8 cellular contexts compared by ENCODE assay signal in the genomic region with DNA sequence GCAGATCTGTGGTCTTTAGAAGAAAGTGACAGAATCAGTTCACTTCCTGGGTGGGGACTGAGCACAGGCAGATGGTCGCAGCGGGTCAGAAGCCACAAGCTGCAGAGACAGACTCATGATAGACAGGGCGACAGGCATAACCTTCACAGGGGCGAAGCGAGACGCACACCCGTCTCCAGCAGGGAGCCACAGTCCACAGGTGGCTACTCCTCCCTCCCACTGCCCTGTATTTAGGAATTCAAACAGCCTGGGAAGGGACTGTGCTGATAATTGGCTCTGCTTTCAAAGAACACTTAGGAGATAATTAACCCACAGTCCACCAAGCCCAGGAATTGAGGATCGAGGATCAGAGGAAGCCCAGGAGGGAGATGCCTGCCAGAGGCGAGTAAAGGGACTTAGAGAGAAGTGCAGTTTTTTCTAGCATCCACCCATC. TPM values are rescaled to one million over a fixed set of nuclear protein-coding genes. Genes with fewer than 3 reads are reported as not detected.
A peak's percentile ranks its signal among the peaks of the same experiment; 100 is the strongest.
DNase-seq lines count a peak whose midpoint lies in the region; ATAC-seq and TF ChIP-seq lines count a peak whose summit lies in the region.

No MANE protein-coding gene starts in this region.

- POLR2A ChIA-PET in activated CD4-positive, alpha-beta memory T cell treated with anti-CD3 and anti-CD28 coated beads for 36 hours (lab: Charles Lee) = no interaction called here
- POLR2A ChIA-PET in activated CD4-positive, alpha-beta memory T cell treated with anti-CD3 and anti-CD28 coated beads, Interleukin-2, amount 10 ng/mL, durations not matched to agents 7 days and 5 days (lab: Charles Lee) = interaction anchor here (0.5 to 1.2 kb wide), 3 partner anchors 22 to 28 kb away, joined by 3 to 4 read pairs (median 3); no protein-coding TSS in a partner anchor

- TF ChIP-seq CTCF in right lobe of liver (IDR thresholded peaks at IDR 0.05) (no peak), uterus (IDR thresholded peaks at IDR 0.05) (no peak)

- H3K27me3 ChIP-seq in right lobe of liver (no peaks in the 10 kb centered on the region), uterus (no peaks in the 10 kb centered on the region)

- H3K27me3 Mint-ChIP-seq in activated CD4-positive, alpha-beta memory T cell treated with anti-CD3 and anti-CD28 coated beads for 36 hours = peaks cover 3% of the 10 kb centered on the region
- peaks cover 2% of the 10 kb centered on the region for H3K27me3 Mint-ChIP-seq in activated CD4-positive, alpha-beta memory T cell treated with anti-CD3 and anti-CD28 coated beads, Interleukin-2, amount 10 ng/mL, durations not matched to agents 7 days and 5 days

- no peaks in the 10 kb centered on the region for H3K9me3 ChIP-seq in right lobe of liver
- H3K9me3 ChIP-seq in uterus = no peaks in the 10 kb centered on the region

- CTCF ChIA-PET in activated CD4-positive, alpha-beta memory T cell treated with anti-CD3 and anti-CD28 coated beads for 36 hours (lab: Charles Lee) = interaction anchor here (1.6 kb wide), 1 partner anchor 38 kb away, joined by 7 read pairs; no protein-coding TSS in a partner anchor
- CTCF ChIA-PET in activated CD4-positive, alpha-beta memory T cell treated with anti-CD3 and anti-CD28 coated beads, Interleukin-2, amount 10 ng/mL, durations not matched to agents 7 days and 5 days (lab: Charles Lee) = interaction anchor here (1.6 kb wide), 1 partner anchor 13 kb away, joined by 4 read pairs; no protein-coding TSS in a partner anchor

- peaks cover 0 to 15% (median 1%) of the 10 kb centered on the region in 4 donors for H3K4me1 ChIP-seq in right lobe of liver
- H3K4me1 ChIP-seq in uterus = peaks cover 0 to 4% of the 10 kb centered on the region in 2 donors

- H3K4me3 ChIP-seq in right lobe of liver = no peak overlapping the region
- no peak overlapping the region for H3K4me3 ChIP-seq in uterus

- H3K4me3 Mint-ChIP-seq in activated CD4-positive, alpha-beta memory T cell treated with anti-CD3 and anti-CD28 coated beads for 36 hours = no peak overlapping the region
- no peak overlapping the region for H3K4me3 Mint-ChIP-seq in activated CD4-positive, alpha-beta memory T cell treated with anti-CD3 and anti-CD28 coated beads, Interleukin-2, amount 10 ng/mL, durations not matched to agents 7 days and 5 days

- in situ Hi-C loops in KBM-7 (cut with MboI; ENCODE audit: low pct_unique_long_range_greater_than_20kb, low sequenced_read_pairs) (no loop called here), G401 (cut with HindIII; ENCODE audit: low sequenced_read_pairs) (no loop called here)

- peak; percentile 25 for DNase-seq in activated CD4-positive, alpha-beta memory T cell treated with anti-CD3 and anti-CD28 coated beads for 36 hours
- DNase-seq in activated CD4-positive, alpha-beta memory T cell treated with anti-CD3 and anti-CD28 coated beads, Interleukin-2, amount 10 ng/mL, durations not matched to agents 7 days and 5 days = no peak
- DNase-seq in KBM-7 (peak; percentile 19), right lobe of liver (no peak), uterus (no peak), G401 (ENCODE audit: low spot score) (no peak)
- DNase-seq in activated CD8-positive, alpha-beta memory T cell treated with anti-CD3 and anti-CD28 coated beads, Interleukin-2, amount 50 U/mL, for 1 hour (ENCODE audit: extremely low read depth) = peak; percentile 30

- no peaks in the 10 kb centered on the region for H3K36me3 ChIP-seq in right lobe of liver
- no peaks in the 10 kb centered on the region for H3K36me3 ChIP-seq in uterus

- intact Hi-C loops in activated CD4-positive, alpha-beta memory T cell treated with anti-CD3 and anti-CD28 coated beads for 36 hours (cut with micrococcal nuclease) = no loop called here
- intact Hi-C loops in right lobe of liver (cut with DNase I) = no loop called here
- intact Hi-C loops in uterus (cut with DNase I; ENCODE audit: low total_unique reads) = no loop called here

- peak overlapping the region in 1 of 3 donors; percentile 50 for H3K27ac ChIP-seq in right lobe of liver
- peak overlapping the region; percentile 69 to 84 for H3K27ac ChIP-seq in uterus

- H3K36me3 Mint-ChIP-seq in activated CD4-positive, alpha-beta memory T cell treated with anti-CD3 and anti-CD28 coated beads for 36 hours = no peaks in the 10 kb centered on the region
- H3K36me3 Mint-ChIP-seq in activated CD4-positive, alpha-beta memory T cell treated with anti-CD3 and anti-CD28 coated beads, Interleukin-2, amount 10 ng/mL, durations not matched to agents 7 days and 5 days (ENCODE audit: low read depth) = no peaks in the 10 kb centered on the region

- ATAC-seq in right lobe of liver = peak; percentile 44 to 76 (median 62)
- no peak for ATAC-seq in HG03565 (IDR thresholded peaks at IDR 0.05; ENCODE audit: unreplicated experiment)

- no peaks in the 10 kb centered on the region for H3K9me3 Mint-ChIP-seq in activated CD4-positive, alpha-beta memory T cell treated with anti-CD3 and anti-CD28 coated beads for 36 hours
- no peaks in the 10 kb centered on the region for H3K9me3 Mint-ChIP-seq in activated CD4-positive, alpha-beta memory T cell treated with anti-CD3 and anti-CD28 coated beads, Interleukin-2, amount 10 ng/mL, durations not matched to agents 7 days and 5 days

- H3K27ac Mint-ChIP-seq in activated CD4-positive, alpha-beta memory T cell treated with anti-CD3 and anti-CD28 coated beads for 36 hours = no peak overlapping the region
- H3K27ac Mint-ChIP-seq in activated CD4-positive, alpha-beta memory T cell treated with anti-CD3 and anti-CD28 coated beads, Interleukin-2, amount 10 ng/mL, durations not matched to agents 7 days and 5 days = no peak overlapping the region

- 6% methylated on average over 5 of the region's 9 CpGs for WGBS in right lobe of liver (ENCODE audit: insufficient coverage, low coverage, low lambda C conversion rate, missing lambda C conversion rate)

- TF ChIP-seq POLR2A in right lobe of liver (IDR thresholded peaks at IDR 0.05) (no peak), uterus (IDR thresholded peaks at IDR 0.05) (no peak)

- H3K4me1 Mint-ChIP-seq in activated CD4-positive, alpha-beta memory T cell treated with anti-CD3 and anti-CD28 coated beads for 36 hours (ENCODE audit: low read depth) = peaks cover 24% of the 10 kb centered on the region
- H3K4me1 Mint-ChIP-seq in activated CD4-positive, alpha-beta memory T cell treated with anti-CD3 and anti-CD28 coated beads, Interleukin-2, amount 10 ng/mL, durations not matched to agents 7 days and 5 days = peaks cover 20% of the 10 kb centered on the region

RNA-seq across cellular contexts. Expression of gene RFX2, which starts 23.2 kb away (rescaled TPM):
- total RNA-seq in activated CD4-positive, alpha-beta memory T cell treated with anti-CD3 and anti-CD28 coated beads for 36 hours = 1 to 10 TPM; 6.5 to 7.9 TPM
- 10 to 100 TPM in 1 of 2 experiments, 1 to 10 TPM in 1; 9.0 to 10.4 TPM for total RNA-seq in activated CD4-positive, alpha-beta memory T cell treated with anti-CD3 and anti-CD28 coated beads, Interleukin-2, amount 10 ng/mL, durations not matched to agents 7 days and 5 days
- 1 to 10 TPM; 1.6 to 2.9 (median 1.9) TPM for total RNA-seq in right lobe of liver
- total RNA-seq in uterus = 10 to 100 TPM; 10.5 to 77.9 (median 22.8) TPM
- 3.1 and 4.2 TPM in 2 replicates for total RNA-seq in G401 (2014; rRNA removed; shearing (Covaris generic))

RNA-seq across cellular contexts. Expression of gene ACSBG2, which starts 48.4 kb away (rescaled TPM):
- not detected for total RNA-seq in activated CD4-positive, alpha-beta memory T cell treated with anti-CD3 and anti-CD28 coated beads for 36 hours
- under 1 TPM in 1 of 2 experiments, not detected in 1; 0.33 TPM for total RNA-seq in activated CD4-positive, alpha-beta memory T cell treated with anti-CD3 and anti-CD28 coated beads, Interleukin-2, amount 10 ng/mL, durations not matched to agents 7 days and 5 days
- total RNA-seq in right lobe of liver = not detected
- not detected for total RNA-seq in uterus
- total RNA-seq in G401 (2014; rRNA removed; shearing (Covaris generic)) = not detected in 2 replicates

Comparison
In these comparisons a context has a peak if more than half of its experiments do, and no peak if none do; other contexts are left out.
1. DNase-seq: peak in activated CD4-positive, alpha-beta memory T cell treated with anti-CD3 and anti-CD28 coated beads for 36 hours (single experiment), KBM-7 (single experiment) and activated CD8-positive, alpha-beta memory T cell treated with anti-CD3 and anti-CD28 coated beads, Interleukin-2, amount 50 U/mL, for 1 hour (single experiment); none in activated CD4-positive, alpha-beta memory T cell treated with anti-CD3 and anti-CD28 coated beads, Interleukin-2, amount 10 ng/mL, durations not matched to agents 7 days and 5 days (single experiment), right lobe of liver (0 of 3), uterus (0 of 2) and G401 (single experiment).